In genomic region chr14:23035303-23036164, GRCh38 we compare ENCODE assay signal across 8 cellular contexts. TPM values are rescaled to one million over a fixed set of nuclear protein-coding genes. Genes with fewer than 3 reads are reported as not detected.
DNase-seq lines count a peak whose midpoint lies in the region; ATAC-seq and TF ChIP-seq lines count a peak whose summit lies in the region.

No MANE protein-coding gene starts in this region.

- H3K9me3 Mint-ChIP-seq in mesothelial cell of epicardium: no peaks in the 10 kb centered on the region

- DNase-seq in heart right ventricle: no peak
- DNase-seq in left ventricle myocardium superior: no peak
- no peak for DNase-seq in mammary epithelial cell
- DNase-seq in mesothelial cell of epicardium (ENCODE audit: low spot score in 2 of 2, unreplicated experiment in 2 of 2): no peak
- DNase-seq in stimulated activated CD4-positive, alpha-beta T cell treated with anti-CD3 and anti-CD28 coated beads, Interleukin-2, amount 100 ng/mL, for 24 hours: no peak
- DNase-seq in AG08396 (ENCODE audit: low spot score): no peak
- no peak for DNase-seq in SKM-1 treated with dmso at 0.1 percent for 144 hours (lab: John Stamatoyannopoulos, UW; ENCODE audit: unreplicated experiment)

- 67% methylated on average over 15 of the region's 15 CpGs for WGBS in heart right ventricle, 2 donors
- WGBS in mammary epithelial cell (ENCODE audit: low coverage, missing lambda C conversion rate): 69% methylated on average over 15 of the region's 15 CpGs
- 67% methylated on average over 15 of the region's 15 CpGs for WGBS in urinary bladder

- H3K4me3 Mint-ChIP-seq in mesothelial cell of epicardium: peak overlapping the region; percentile 96

- peak overlapping the region; percentile 88 for H2AFZ ChIP-seq in mammary epithelial cell (ENCODE audit: low read depth, low read length)

- peak overlapping the region; percentile 94 for H3K9ac ChIP-seq in mammary epithelial cell (ENCODE audit: insufficient read depth, low read length)

- no peaks in the 10 kb centered on the region for H3K9me3 ChIP-seq in heart right ventricle
- H3K9me3 ChIP-seq in mammary epithelial cell (replicated peaks; ENCODE audit: insufficient read depth, low read length): no peaks in the 10 kb centered on the region

- H3K36me3 Mint-ChIP-seq in mesothelial cell of epicardium: peaks cover 13% of the 10 kb centered on the region

- TF ChIP-seq CTCF in heart right ventricle (IDR thresholded peaks at IDR 0.05): no peak
- TF ChIP-seq CTCF in mammary epithelial cell (conservative IDR thresholded peaks at IDR 0.05 in 1 of 2, IDR thresholded peaks at IDR 0.05 in 1 of 2; ENCODE audit: extremely low read depth in 1 of 2, insufficient read depth in 1 of 2, low read depth in 1 of 2, low read length in 2 of 2): no peak
- no peak for TF ChIP-seq CTCF in mesothelial cell of epicardium (IDR thresholded peaks at IDR 0.05; ENCODE audit: unreplicated experiment)

- CTCF ChIA-PET in mammary epithelial cell (lab: Charles Lee; ENCODE audit: low non-redundant PET): no interaction called here

- H3K4me2 ChIP-seq in mammary epithelial cell (ENCODE audit: insufficient read depth, low read depth, low read length): no peak overlapping the region

- H3K27me3 ChIP-seq in heart right ventricle (no peaks in the 10 kb centered on the region), mammary epithelial cell (ENCODE audit: insufficient read depth, low read length) (no peaks in the 10 kb centered on the region)

- H3K27ac ChIP-seq in heart right ventricle (peak overlapping the region; percentile 87 to 98 (median 94)), mammary epithelial cell (ENCODE audit: insufficient read depth, low read depth, low read length) (peak overlapping the region; percentile 83), urinary bladder (ENCODE audit: low read depth) (peak overlapping the region; percentile 93)

- ATAC-seq in heart right ventricle: no peak
- no peak for ATAC-seq in left ventricle myocardium superior

- H3K4me1 Mint-ChIP-seq in mesothelial cell of epicardium: peaks cover 19% of the 10 kb centered on the region

- dilution Hi-C loops in mammary epithelial cell (cut with HindIII; ENCODE audit: low sequenced_read_pairs): no loop called here

- H3K4me3 ChIP-seq in heart right ventricle (peak overlapping the region in 9 of 10 donors; percentile 63 to 97 (median 83)), mammary epithelial cell (replicated peaks in 1 of 3; ENCODE audit: insufficient read depth in 1 of 3, low read depth in 2 of 3, low read length in 3 of 3) (peak overlapping the region in 2 of 3 experiments; percentile 88 to 95), urinary bladder (ENCODE audit: low read depth, low read length) (peak overlapping the region; percentile 83)

- H4K20me1 ChIP-seq in mammary epithelial cell (ENCODE audit: insufficient read depth, low read length): no peaks in the 10 kb centered on the region

- H3K36me3 ChIP-seq in heart right ventricle (peaks cover 0 to 31% (median 20%) of the 10 kb centered on the region in 9 donors), mammary epithelial cell (ENCODE audit: insufficient read depth, low read length) (peaks cover 10% of the 10 kb centered on the region), urinary bladder (ENCODE audit: insufficient read depth) (peaks cover 4% of the 10 kb centered on the region)

- no TSS peak for BruUV-seq in mammary epithelial cell (replicated peaks; lab: Mats Ljungman, UMichigan)

- in situ Hi-C loops in mammary epithelial cell (cut with MboI; ENCODE audit: low sequenced_read_pairs in 2 of 2): no loop called here

- H3K79me2 ChIP-seq in mammary epithelial cell (ENCODE audit: insufficient read depth, low read length): peaks cover 38% of the 10 kb centered on the region

- no peaks in the 10 kb centered on the region for H3K27me3 Mint-ChIP-seq in mesothelial cell of epicardium (ENCODE audit: low read depth)

- intact Hi-C loops in heart right ventricle (cut with DNase I) (loop anchor here in 4 of 10 donors (2.0 kb wide), 1 partner anchor 29 kb away; no protein-coding TSS in a partner anchor), left ventricle myocardium superior (cut with micrococcal nuclease) (no loop called here), mammary epithelial cell (cut with micrococcal nuclease) (loop anchor here (2.0 kb wide), 2 partner anchors 21 to 29 kb away; partner anchors contain the start of gene CDH24)

- H3K4me1 ChIP-seq in heart right ventricle (peaks cover 0 to 24% (median 16%) of the 10 kb centered on the region in 9 donors), mammary epithelial cell (ENCODE audit: insufficient read depth, low read length) (peaks cover 7% of the 10 kb centered on the region), urinary bladder (ENCODE audit: insufficient read depth) (no peaks in the 10 kb centered on the region)

- H3K27ac Mint-ChIP-seq in mesothelial cell of epicardium: peak overlapping the region; percentile 98

RNA-seq across cellular contexts. Expression of gene PSMB5, which starts 0.8 kb away (rescaled TPM):
- 100 to 1,000 TPM; 111 to 141 (median 122) TPM for total RNA-seq in heart right ventricle
- 100 to 1,000 TPM in 1 of 2 donors, 10 to 100 TPM in 1; 35.6 to 206 TPM for polyA plus RNA-seq in heart right ventricle
- total RNA-seq in left ventricle myocardium superior: 111 TPM
- total RNA-seq in mammary epithelial cell: 100 to 1,000 TPM; 145 to 152 TPM
- polyA plus RNA-seq in mammary epithelial cell: 332 TPM
- polyA minus RNA-seq in mammary epithelial cell: 194 TPM
- 121 to 124 TPM (median 123 TPM) in 3 replicates for total RNA-seq in mesothelial cell of epicardium
- 70.3 TPM for total RNA-seq in urinary bladder
- 135 TPM for polyA plus RNA-seq in urinary bladder

RNA-seq across cellular contexts. Expression of gene PSMB11, which starts 6.5 kb away (rescaled TPM):
- not detected for total RNA-seq in heart right ventricle
- not detected for polyA plus RNA-seq in heart right ventricle
- not detected for total RNA-seq in left ventricle myocardium superior
- total RNA-seq in mammary epithelial cell: not detected
- not detected for polyA plus RNA-seq in mammary epithelial cell
- polyA minus RNA-seq in mammary epithelial cell: not detected
- 0.09 TPM in 1 of 3 replicates, not detected in the others for total RNA-seq in mesothelial cell of epicardium
- not detected for total RNA-seq in urinary bladder
- not detected for polyA plus RNA-seq in urinary bladder

RNA-seq across cellular contexts. Expression of gene CDH24, which starts 21.8 kb away (rescaled TPM):
- 1 to 10 TPM in 7 of 10 donors, under 1 TPM in 3; 0.57 to 4.4 (median 1.3) TPM for total RNA-seq in heart right ventricle
- 1 to 10 TPM; 1.9 to 9.1 TPM for polyA plus RNA-seq in heart right ventricle
- total RNA-seq in left ventricle myocardium superior: 2.0 TPM
- 1 to 10 TPM; 4.2 to 5.6 TPM for total RNA-seq in mammary epithelial cell
- polyA plus RNA-seq in mammary epithelial cell: 4.2 TPM
- 1.0 TPM for polyA minus RNA-seq in mammary epithelial cell
- 26.4 to 30.4 TPM (median 29.3 TPM) in 3 replicates for total RNA-seq in mesothelial cell of epicardium
- 6.4 TPM for total RNA-seq in urinary bladder
- polyA plus RNA-seq in urinary bladder: 4.4 TPM

RNA-seq across cellular contexts. Expression of gene C14orf93, which starts 25.6 kb away (rescaled TPM):
- 1 to 10 TPM; 3.2 to 6.2 (median 4.8) TPM for total RNA-seq in heart right ventricle
- 1 to 10 TPM; 3.2 to 6.7 TPM for polyA plus RNA-seq in heart right ventricle
- total RNA-seq in left ventricle myocardium superior: 6.2 TPM
- total RNA-seq in mammary epithelial cell: 1 to 10 TPM; 3.6 to 6.7 TPM
- 6.7 TPM for polyA plus RNA-seq in mammary epithelial cell
- polyA minus RNA-seq in mammary epithelial cell: not detected
- total RNA-seq in mesothelial cell of epicardium: 14.0 to 15.1 TPM (median 14.9 TPM) in 3 replicates
- 10.4 TPM for total RNA-seq in urinary bladder
- 14.5 TPM for polyA plus RNA-seq in urinary bladder

RNA-seq across cellular contexts. Expression of gene AJUBA, which starts 53.2 kb away (rescaled TPM):
- total RNA-seq in heart right ventricle (10 to 100 TPM in 6 of 10 donors, 1 to 10 TPM in 4; 5.6 to 25.9 (median 11.1) TPM), left ventricle myocardium superior (12.4 TPM), mammary epithelial cell (100 to 1,000 TPM; 234 to 275 TPM), mesothelial cell of epicardium (108 to 110 TPM (median 109 TPM) in 3 replicates), urinary bladder (28.0 TPM)
- polyA plus RNA-seq in heart right ventricle (1 to 10 TPM; 5.3 to 6.0 TPM), mammary epithelial cell (88.5 TPM), urinary bladder (6.6 TPM)
- polyA minus RNA-seq in mammary epithelial cell: 247 TPM
